20 cellular contexts compared by ENCODE assay signal in genomic region chr5:127650022-127650421, GRCh38. TPM values are rescaled to one million over a fixed set of nuclear protein-coding genes. Genes with fewer than 3 reads are reported as not detected.
DNase-seq lines count a peak whose midpoint lies in the region; ATAC-seq and TF ChIP-seq lines count a peak whose summit lies in the region.
"Had no signal": no experiment of that assay in that cellular context is flagged by ENCODE, and none has a peak within 500 bp of the region (broad histone marks: within the 10 kb centered on the region; RNA-seq: fewer than 3 reads in every experiment).

No MANE protein-coding gene starts in this region.

- H3K4me3 ChIP-seq in KMS-11 (IDR thresholded peaks at IDR 0.05; ENCODE audit: insufficient read depth, low read depth, low read length) (no peak overlapping the region), fibroblast of pulmonary artery (replicated peaks; ENCODE audit: low read depth, low read length) (no peak overlapping the region), muscle layer of duodenum (ENCODE audit: low read depth in 1 of 2, low read length in 2 of 2) (no peak overlapping the region), Caco-2 (ENCODE audit: low read depth, low read length) (no peak overlapping the region)
- H3K4me3 ChIP-seq: ascending aorta, stomach, vagina had no signal

- H3K4me1 ChIP-seq in KMS-11 (ENCODE audit: low read depth, poor library complexity, severe bottlenecking) (no peaks in the 10 kb centered on the region), muscle layer of duodenum (ENCODE audit: control insufficient read depth in 1 of 2, insufficient read depth in 2 of 2, low read length in 2 of 2) (peaks cover 0 to 28% of the 10 kb centered on the region in 2 donors), Caco-2 (peaks cover 4% of the 10 kb centered on the region; the same call in 1 of the 2 replicates)
- H3K4me1 ChIP-seq: ascending aorta had no signal

- intact Hi-C loops in Caco-2 (cut with micrococcal nuclease; ENCODE audit: unreplicated experiment) = no loop called here

- peak; percentile 38 for DNase-seq in Ammon's horn (ENCODE audit: low spot score)
- peak; percentile 40 for DNase-seq in fibroblast of pulmonary artery (ENCODE audit: low read depth)
- DNase-seq in NCI-H2081 (lab: John Stamatoyannopoulos, UW) = no peak
- DNase-seq in Caco-2 = no peak
- DNase-seq in NCI-H774 (lab: John Stamatoyannopoulos, UW) = no peak
- DNase-seq: activated CD4-positive, CD25-positive, alpha-beta regulatory T cell; activated effector memory CD4-positive, alpha-beta T cell treated with Interleukin-2 at 50 U/mL for 16 hours; GDM1; KG1; midbrain; SHP77; stomach; T-helper 17 cell had no signal

- H3K27ac ChIP-seq in KMS-11 (peak overlapping the region; percentile 17; the same call in 1 of the 2 replicates), muscle layer of duodenum (ENCODE audit: low read length) (peak overlapping the region; percentile 27)
- H3K27ac ChIP-seq: ascending aorta, HL-60, stomach, vagina had no signal

- CTCF ChIA-PET in Caco-2 (lab: Charles Lee) = no interaction called here

- no TSS peak for BruUV-seq in Caco-2 (replicated peaks; lab: Mats Ljungman, UMichigan)

- no peaks in the 10 kb centered on the region for H4K20me1 ChIP-seq in KMS-11 (ENCODE audit: insufficient read depth)

- H3K9me3 Mint-ChIP-seq in Caco-2 (ENCODE audit: unreplicated experiment) = no peaks in the 10 kb centered on the region

- H3K27me3 ChIP-seq in KMS-11 (ENCODE audit: insufficient read depth, low read depth) = no peaks in the 10 kb centered on the region
- no peaks in the 10 kb centered on the region for H3K27me3 ChIP-seq in muscle layer of duodenum (ENCODE audit: low read depth, low read length)
- no peaks in the 10 kb centered on the region; the same call in 1 of the 2 replicates for H3K27me3 ChIP-seq in Caco-2 (replicated peaks; ENCODE audit: control insufficient read depth, insufficient read depth, low read length)
- H3K27me3 ChIP-seq: ascending aorta, stomach, vagina had no signal

- H3K4me3 Mint-ChIP-seq in Caco-2 (ENCODE audit: unreplicated experiment) = no peak overlapping the region
- H3K4me3 Mint-ChIP-seq: T-helper 17 cell had no signal

- H3K36me3 Mint-ChIP-seq in Caco-2 (ENCODE audit: insufficient read depth, unreplicated experiment) = no peaks in the 10 kb centered on the region

- H3K27me3 Mint-ChIP-seq in Caco-2 (ENCODE audit: insufficient read depth, unreplicated experiment) = peaks cover 2% of the 10 kb centered on the region

- TF ChIP-seq CTCF in KMS-11 (conservative IDR thresholded peaks at IDR 0.05; ENCODE audit: low read depth, low read length) = no peak
- TF ChIP-seq CTCF in fibroblast of pulmonary artery (IDR thresholded peaks at IDR 0.05; ENCODE audit: low read length, missing control alignments) = no peak
- TF ChIP-seq CTCF in Caco-2 (IDR thresholded peaks at IDR 0.05; ENCODE audit: insufficient read depth in 1 of 2, low read depth in 1 of 2, low read length in 1 of 2, severe bottlenecking in 1 of 2, unreplicated experiment in 1 of 2) = no peak

- H3K36me3 ChIP-seq in KMS-11 (ENCODE audit: insufficient read depth) (no peaks in the 10 kb centered on the region), muscle layer of duodenum (ENCODE audit: control insufficient read depth in 1 of 2, insufficient read depth in 2 of 2, low read length in 2 of 2) (no peaks in the 10 kb centered on the region), Caco-2 (ENCODE audit: control insufficient read depth, insufficient read depth, low read length) (no peaks in the 10 kb centered on the region)
- H3K36me3 ChIP-seq: ascending aorta, stomach, vagina had no signal

- H3K9me3 ChIP-seq in muscle layer of duodenum (ENCODE audit: control insufficient read depth in 1 of 2, low read length in 2 of 2) = no peaks in the 10 kb centered on the region
- no peaks in the 10 kb centered on the region for H3K9me3 ChIP-seq in Caco-2
- H3K9me3 ChIP-seq: ascending aorta, stomach, vagina had no signal

- no peak overlapping the region for H3K9ac ChIP-seq in KMS-11

- ATAC-seq in GM21390 (IDR thresholded peaks at IDR 0.05; ENCODE audit: unreplicated experiment) = no peak
- ATAC-seq: T-helper 17 cell had no signal

- H3K4me1 Mint-ChIP-seq in Caco-2 (ENCODE audit: low read depth, unreplicated experiment) = peaks cover 21% of the 10 kb centered on the region
- H3K4me1 Mint-ChIP-seq: T-helper 17 cell had no signal

- no peak overlapping the region for H3K27ac Mint-ChIP-seq in Caco-2 (ENCODE audit: unreplicated experiment)
- H3K27ac Mint-ChIP-seq: T-helper 17 cell had no signal

- POLR2A ChIA-PET in Caco-2 (lab: Charles Lee) = no interaction called here

- H2AFZ ChIP-seq in KMS-11 (ENCODE audit: low read depth) = peak overlapping the region; percentile 28; the same call in 1 of the 2 replicates

- no peaks in the 10 kb centered on the region for H3K79me2 ChIP-seq in KMS-11 (ENCODE audit: insufficient read depth, low read depth)

- H3K4me2 ChIP-seq in KMS-11 = peak overlapping the region; percentile 46; the same call in 1 of the 2 replicates

RNA-seq across cellular contexts. Expression of gene CTXN3, which starts 1.1 kb away (rescaled TPM):
- total RNA-seq in Caco-2 (2022) = not detected in 2 replicates
- total RNA-seq: ascending aorta, osteoblast, stomach, T-helper 17 cell, vagina had no signal

RNA-seq across cellular contexts. Expression of gene CCDC192, which starts 53.2 kb away (rescaled TPM):
- total RNA-seq in Caco-2 (2022) = not detected in 2 replicates
- total RNA-seq: ascending aorta, osteoblast, vagina had no signal

Comparison
In these comparisons a context has a peak if more than half of its experiments do, and no peak if none do; other contexts are left out.
1. DNase-seq: peak in Ammon's horn (single experiment) and fibroblast of pulmonary artery (single experiment); none in NCI-H2081 (0 of 2), Caco-2 (0 of 2) and NCI-H774 (single experiment).